In the genomic region with DNA sequence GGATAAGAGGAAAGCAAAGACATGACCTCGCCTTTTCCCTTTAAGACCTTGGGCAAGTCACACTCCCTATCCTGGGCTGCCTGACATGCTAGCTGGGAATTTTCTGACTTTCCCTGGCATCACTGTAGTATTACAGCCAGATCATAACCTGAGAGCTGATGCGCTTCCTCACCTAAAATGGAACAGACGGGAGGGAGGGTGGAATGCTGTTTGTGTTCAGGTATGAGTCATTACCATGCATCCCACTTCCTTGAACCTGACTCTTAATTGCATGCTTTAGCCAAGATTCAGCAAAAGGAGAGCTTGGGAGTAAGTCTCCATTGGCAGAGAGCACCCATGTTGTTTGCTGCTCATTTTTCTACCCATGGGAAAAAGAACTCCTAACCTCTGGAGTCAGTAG, we compare ENCODE assay signal across 22 cellular contexts.
DNase-seq lines count a peak whose midpoint lies in the region; ATAC-seq and TF ChIP-seq lines count a peak whose summit lies in the region.
"Had no signal": no experiment of that assay in that cellular context is flagged by ENCODE, and none has a peak within 500 bp of the region (broad histone marks: within the 10 kb centered on the region; RNA-seq: fewer than 3 reads in every experiment).

No MANE protein-coding gene starts in this region.

- no peak overlapping the region for H3K4me3 Mint-ChIP-seq in osteocyte (ENCODE audit: unreplicated experiment)
- H3K4me3 Mint-ChIP-seq: immature natural killer cell, mesothelial cell of epicardium, neural progenitor cell had no signal

- H2BK5ac ChIP-seq in mesenchymal stem cell (ENCODE audit: low read depth, low read length, poor library complexity, severe bottlenecking), result no peak overlapping the region

- no peak overlapping the region for H2BK12ac ChIP-seq in mesenchymal stem cell (ENCODE audit: low read length in 2 of 2)

- POLR2A ChIA-PET in PC-3 (lab: Charles Lee; ENCODE audit: unreplicated experiment), result no interaction called here

- no peak overlapping the region for H2AK5ac ChIP-seq in mesenchymal stem cell (ENCODE audit: low read length, severe bottlenecking)

- no peaks in the 10 kb centered on the region for H3F3A ChIP-seq in PC-3 (ENCODE audit: low read length, unreplicated experiment)

- no peak overlapping the region for H3K18ac ChIP-seq in mesenchymal stem cell (ENCODE audit: low read depth in 1 of 2, low read length in 2 of 2)

- H3K9me3 ChIP-seq in PC-3 (ENCODE audit: low read length) (no peaks in the 10 kb centered on the region), gastroesophageal sphincter (peaks cover 0 to 10% (median 0%) of the 10 kb centered on the region in 3 donors), mesenchymal stem cell (ENCODE audit: control insufficient read depth, low read length) (no peaks in the 10 kb centered on the region)

- H3K4me1 ChIP-seq in PC-3 (ENCODE audit: insufficient read depth, low read length) (peaks cover 12% of the 10 kb centered on the region), gastroesophageal sphincter (no peaks in the 10 kb centered on the region), mesenchymal stem cell (ENCODE audit: control insufficient read depth, insufficient read depth, low read depth, low read length) (no peaks in the 10 kb centered on the region)
- H3K4me1 ChIP-seq: BLaER1, neural progenitor cell had no signal

- H2AFZ ChIP-seq in PC-3 (ENCODE audit: low read length) (peak overlapping the region; percentile 53), mesenchymal stem cell (ENCODE audit: low read depth, low read length) (no peak overlapping the region)
- H2AFZ ChIP-seq: neural progenitor cell had no signal

- H3K36me3 Mint-ChIP-seq in osteocyte (ENCODE audit: unreplicated experiment), result no peaks in the 10 kb centered on the region
- H3K36me3 Mint-ChIP-seq: mesothelial cell of epicardium, neural progenitor cell had no signal

- H3K27ac ChIP-seq in PC-3 (ENCODE audit: low read length) (peak overlapping the region; percentile 83), epithelial cell of prostate (no peak overlapping the region), gastroesophageal sphincter (no peak overlapping the region), mesenchymal stem cell (ENCODE audit: low read length, poor library complexity, severe bottlenecking) (no peak overlapping the region)
- H3K27ac ChIP-seq: BLaER1, neural progenitor cell, SK-N-MC, transverse colon had no signal

- TF ChIP-seq CTCF in PC-3 (conservative IDR thresholded peaks at IDR 0.05; ENCODE audit: low read depth, low read length) (no peak), osteocyte (IDR thresholded peaks at IDR 0.05) (no peak), gastroesophageal sphincter (IDR thresholded peaks at IDR 0.05) (no peak)

- DNase-seq in H4 (ENCODE audit: low spot score) (peak; percentile 33), PC-3 (peak; percentile 92), epithelial cell of prostate (ENCODE audit: low read depth, low spot score) (peak; percentile 53), osteocyte (ENCODE audit: extremely low spot score, unreplicated experiment) (peak; percentile 21), NCI-H774 (lab: John Stamatoyannopoulos, UW) (no peak), NCI-H2081 (lab: John Stamatoyannopoulos, UW) (no peak), mesenchymal stem cell (no peak)
- DNase-seq: activated CD8-positive, alpha-beta memory T cell treated with anti-CD3 and anti-CD28 coated beads, Interleukin-2, amount 50 U/mL, for 4 hours; aorta; immature natural killer cell; NCI-H1092; NCI-H2107; NCI-H526; retina; stimulated activated naive CD4-positive, alpha-beta T cell treated with Interleukin-2 at 50 U/mL for 16 hours; T-helper 9 cell; transverse colon had no signal

- CTCF ChIA-PET in PC-3 (lab: Charles Lee), result interaction anchor here (0.8 kb wide), 1 partner anchor 152 kb away, joined by 3 read pairs; no protein-coding TSS in a partner anchor

- H2BK120ac ChIP-seq in mesenchymal stem cell (ENCODE audit: low read depth, low read length), result no peak overlapping the region

- H3K4me3 ChIP-seq in PC-3 (ENCODE audit: low read length) (no peak overlapping the region), gastroesophageal sphincter (no peak overlapping the region), mesenchymal stem cell (ENCODE audit: insufficient read depth in 1 of 2, low read depth in 1 of 2, low read length in 2 of 2) (no peak overlapping the region)
- H3K4me3 ChIP-seq: BLaER1, neural progenitor cell, SK-N-MC, transverse colon had no signal

- H3K36me3 ChIP-seq in PC-3 (ENCODE audit: low read depth, low read length), result no peaks in the 10 kb centered on the region
- H3K36me3 ChIP-seq in gastroesophageal sphincter, result no peaks in the 10 kb centered on the region
- H3K36me3 ChIP-seq in mesenchymal stem cell (ENCODE audit: control insufficient read depth in 1 of 2, insufficient read depth in 2 of 2, low read depth in 1 of 2, low read length in 2 of 2), result no peaks in the 10 kb centered on the region
- H3K36me3 ChIP-seq: BLaER1, neural progenitor cell, transverse colon had no signal

- H3K27me3 ChIP-seq in PC-3 (ENCODE audit: low read length) (no peaks in the 10 kb centered on the region), gastroesophageal sphincter (peaks cover 6% of the 10 kb centered on the region), mesenchymal stem cell (ENCODE audit: control insufficient read depth in 1 of 2, insufficient read depth in 1 of 2, low read length in 2 of 2) (peaks cover 0 to 12% of the 10 kb centered on the region in 2 experiments)
- H3K27me3 ChIP-seq: BLaER1, transverse colon had no signal

- no peak overlapping the region for H4K8ac ChIP-seq in mesenchymal stem cell (ENCODE audit: low read length)

- H3K4me1 Mint-ChIP-seq in osteocyte (ENCODE audit: unreplicated experiment), result no peaks in the 10 kb centered on the region
- H3K4me1 Mint-ChIP-seq: mesothelial cell of epicardium, neural progenitor cell had no signal

- peak overlapping the region; percentile 54 for H3K4me2 ChIP-seq in PC-3 (ENCODE audit: low read length)
- no peak overlapping the region for H3K4me2 ChIP-seq in mesenchymal stem cell (ENCODE audit: low read length, poor library complexity, severe bottlenecking)
- H3K4me2 ChIP-seq: BLaER1, neural progenitor cell had no signal

- peak overlapping the region in 1 of 2 experiments; percentile 59 for H3K23ac ChIP-seq in mesenchymal stem cell (ENCODE audit: low read length in 2 of 2)

- H3K79me2 ChIP-seq in PC-3 (ENCODE audit: low read length), result no peaks in the 10 kb centered on the region

- H3K4ac ChIP-seq in mesenchymal stem cell (ENCODE audit: low read depth in 1 of 2, low read length in 2 of 2), result no peak overlapping the region

- TF ChIP-seq POLR2A in gastroesophageal sphincter (IDR thresholded peaks at IDR 0.05), result no peak

- H3K9ac ChIP-seq in PC-3 (ENCODE audit: low read length) (no peak overlapping the region), mesenchymal stem cell (ENCODE audit: low read length) (no peak overlapping the region)
- H3K9ac ChIP-seq: BLaER1, neural progenitor cell had no signal

- no peak for TF ChIP-seq EP300 in gastroesophageal sphincter (IDR thresholded peaks at IDR 0.05)

- no peaks in the 10 kb centered on the region for H4K20me1 ChIP-seq in PC-3 (ENCODE audit: low read length)
- H4K20me1 ChIP-seq: BLaER1 had no signal

- no peaks in the 10 kb centered on the region for H3K27me3 Mint-ChIP-seq in osteocyte (ENCODE audit: unreplicated experiment)

- no TSS peak for BruUV-seq in PC-3 (replicated peaks; lab: Mats Ljungman, UMichigan)

- no peaks in the 10 kb centered on the region for H3K79me1 ChIP-seq in mesenchymal stem cell (replicated peaks; ENCODE audit: low read length, poor library complexity, severe bottlenecking)

- peak; percentile 81 for ATAC-seq in PC-3
- ATAC-seq in gastroesophageal sphincter, result no peak

- H3K27ac Mint-ChIP-seq in osteocyte (ENCODE audit: unreplicated experiment), result no peak overlapping the region
- H3K27ac Mint-ChIP-seq: mesothelial cell of epicardium, neural progenitor cell had no signal

- peaks cover 16% of the 10 kb centered on the region for H3K9me3 Mint-ChIP-seq in osteocyte (ENCODE audit: unreplicated experiment)

- no peak overlapping the region for H4K91ac ChIP-seq in mesenchymal stem cell (ENCODE audit: low read length)

- intact Hi-C loops in PC-3 (cut with micrococcal nuclease), result loop anchor here (2.0 kb wide), 1 partner anchor 154 kb away; no protein-coding TSS in a partner anchor

- H2BK15ac ChIP-seq in mesenchymal stem cell (ENCODE audit: low read depth, poor library complexity, severe bottlenecking), result no peak overlapping the region

- no peak overlapping the region for H3K14ac ChIP-seq in mesenchymal stem cell (ENCODE audit: low read length in 2 of 2)

- WGBS in gastroesophageal sphincter (ENCODE audit: low coverage in 1 of 2), 2 donors, result 80 to 86% methylated on average over 1 to 3 of the region's 3 CpGs
- 90% methylated on average over 2 of the region's 3 CpGs for WGBS in mesenchymal stem cell

- H3K9me2 ChIP-seq in PC-3 (replicated peaks; ENCODE audit: low read length), result no peaks in the 10 kb centered on the region

Comparison
In these comparisons a context has a peak if more than half of its experiments do, and no peak if none do; other contexts are left out.
1. DNase-seq: peak in H4 (single experiment), PC-3 (single experiment), epithelial cell of prostate (single experiment) and osteocyte (single experiment); none in NCI-H774 (single experiment), NCI-H2081 (0 of 2) and mesenchymal stem cell (single experiment).